8 cellular contexts compared by ENCODE assay signal in the genomic region with DNA sequence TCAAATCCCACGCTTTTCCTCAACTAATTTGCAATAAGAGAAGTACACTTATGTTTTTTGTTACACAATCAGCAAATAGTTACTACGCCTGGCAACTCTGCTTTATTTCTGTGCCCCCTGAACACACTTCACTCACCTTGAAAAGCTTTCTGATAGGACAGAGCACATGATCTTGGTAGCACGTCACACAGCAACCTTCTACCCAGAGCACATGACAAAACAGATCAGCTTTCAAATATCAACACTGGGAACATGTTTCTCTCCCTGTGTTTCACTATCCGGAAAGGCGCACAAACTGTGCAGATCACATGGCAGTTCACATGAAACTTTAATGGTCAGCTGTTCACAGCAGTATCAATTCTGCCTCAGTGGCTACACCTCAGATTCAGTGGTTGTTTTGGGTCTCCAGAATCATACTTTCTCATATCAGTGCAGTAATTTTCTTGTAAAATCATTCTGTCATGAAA. TPM values are rescaled to one million over a fixed set of nuclear protein-coding genes. Genes with fewer than 3 reads are reported as not detected.
DNase-seq lines count a peak whose midpoint lies in the region; ATAC-seq and TF ChIP-seq lines count a peak whose summit lies in the region.

No MANE protein-coding gene starts in this region.

- H3K36me3 ChIP-seq in liver (ENCODE audit: control insufficient read depth in 4 of 4, insufficient read depth in 3 of 4, low read depth in 1 of 4, low read length in 3 of 4) (no peaks in the 10 kb centered on the region), aorta (ENCODE audit: control insufficient read depth in 1 of 2, insufficient read depth in 2 of 2, low read length in 1 of 2) (no peaks in the 10 kb centered on the region)

- peaks cover 6 to 52% (median 26%) of the 10 kb centered on the region in 4 donors for H3K4me1 ChIP-seq in liver (ENCODE audit: control insufficient read depth in 4 of 4, insufficient read depth in 4 of 4, low read length in 3 of 4)
- H3K4me1 ChIP-seq in aorta (ENCODE audit: control insufficient read depth in 1 of 2, insufficient read depth in 2 of 2, low read length in 2 of 2) = peaks cover 3 to 4% of the 10 kb centered on the region in 2 donors

- in situ Hi-C loops in astrocyte of the spinal cord (cut with HindIII; ENCODE audit: low sequenced_read_pairs) = no loop called here

- H3K4me3 ChIP-seq in astrocyte of the spinal cord (ENCODE audit: low read depth, low read length) (no peak overlapping the region), liver (ENCODE audit: low read depth in 1 of 3, low read length in 3 of 3) (peak overlapping the region; percentile 70 to 82 (median 74)), aorta (ENCODE audit: low read length in 2 of 2) (peak overlapping the region; percentile 41 to 46)

- no peaks in the 10 kb centered on the region for H3K9me3 ChIP-seq in liver (ENCODE audit: control insufficient read depth in 4 of 4, low read length in 3 of 4)
- H3K9me3 ChIP-seq in aorta (ENCODE audit: control insufficient read depth, low read length) = no peaks in the 10 kb centered on the region

- H3K27me3 ChIP-seq in liver (ENCODE audit: control insufficient read depth in 4 of 4, insufficient read depth in 4 of 4, low read length in 3 of 4) (no peaks in the 10 kb centered on the region), aorta (ENCODE audit: control insufficient read depth in 1 of 2, insufficient read depth in 2 of 2, low read length in 1 of 2) (no peaks in the 10 kb centered on the region)

- WGBS in liver = 25% methylated on average over 5 of the region's 5 CpGs
- 63 to 85% methylated on average over 5 of the region's 5 CpGs for WGBS in aorta, 2 donors

- peak overlapping the region; percentile 96 to 98 for H3K27ac ChIP-seq in liver (ENCODE audit: low read depth in 1 of 2, low read length in 2 of 2)
- no peak overlapping the region for H3K27ac ChIP-seq in aorta (ENCODE audit: low read depth in 1 of 2, low read length in 2 of 2)

- DNase-seq in AG08396 (ENCODE audit: low spot score) = peak; percentile 55
- peak; percentile 20 for DNase-seq in HuH-7.5 (ENCODE audit: low spot score)
- DNase-seq in astrocyte of the spinal cord (ENCODE audit: low read depth, low spot score) = peak; percentile 44
- no peak for DNase-seq in aorta
- no peak for DNase-seq in GDM1 (lab: John Stamatoyannopoulos, UW)
- DNase-seq in 8988T = no peak

- intact Hi-C loops in aorta (cut with DNase I) = no loop called here

- ATAC-seq in aorta (ENCODE audit: low FRiP score) (no peak), HG03432 (IDR thresholded peaks at IDR 0.05; ENCODE audit: unreplicated experiment) (no peak)

- no peak for TF ChIP-seq RAD21 in liver (IDR thresholded peaks at IDR 0.05)

- H3K9ac ChIP-seq in liver (ENCODE audit: low read depth in 1 of 2, low read length in 2 of 2) = peak overlapping the region; percentile 88 to 92

- TF ChIP-seq CTCF in astrocyte of the spinal cord (IDR thresholded peaks at IDR 0.05; ENCODE audit: low read depth, low read length) = no peak
- TF ChIP-seq CTCF in liver (IDR thresholded peaks at IDR 0.05; ENCODE audit: low read depth, low read length, missing input control) = no peak

TF ChIP-seq in liver, 16 proteins besides CTCF, POLR2A, EP300 and RAD21:
- TF ChIP-seq NR2F2 (IDR thresholded peaks at IDR 0.05) = no peak
- no peak for TF ChIP-seq EGR1 (IDR thresholded peaks at IDR 0.05; ENCODE audit: low read depth in 2 of 2)
- TF ChIP-seq, protein P1, sequence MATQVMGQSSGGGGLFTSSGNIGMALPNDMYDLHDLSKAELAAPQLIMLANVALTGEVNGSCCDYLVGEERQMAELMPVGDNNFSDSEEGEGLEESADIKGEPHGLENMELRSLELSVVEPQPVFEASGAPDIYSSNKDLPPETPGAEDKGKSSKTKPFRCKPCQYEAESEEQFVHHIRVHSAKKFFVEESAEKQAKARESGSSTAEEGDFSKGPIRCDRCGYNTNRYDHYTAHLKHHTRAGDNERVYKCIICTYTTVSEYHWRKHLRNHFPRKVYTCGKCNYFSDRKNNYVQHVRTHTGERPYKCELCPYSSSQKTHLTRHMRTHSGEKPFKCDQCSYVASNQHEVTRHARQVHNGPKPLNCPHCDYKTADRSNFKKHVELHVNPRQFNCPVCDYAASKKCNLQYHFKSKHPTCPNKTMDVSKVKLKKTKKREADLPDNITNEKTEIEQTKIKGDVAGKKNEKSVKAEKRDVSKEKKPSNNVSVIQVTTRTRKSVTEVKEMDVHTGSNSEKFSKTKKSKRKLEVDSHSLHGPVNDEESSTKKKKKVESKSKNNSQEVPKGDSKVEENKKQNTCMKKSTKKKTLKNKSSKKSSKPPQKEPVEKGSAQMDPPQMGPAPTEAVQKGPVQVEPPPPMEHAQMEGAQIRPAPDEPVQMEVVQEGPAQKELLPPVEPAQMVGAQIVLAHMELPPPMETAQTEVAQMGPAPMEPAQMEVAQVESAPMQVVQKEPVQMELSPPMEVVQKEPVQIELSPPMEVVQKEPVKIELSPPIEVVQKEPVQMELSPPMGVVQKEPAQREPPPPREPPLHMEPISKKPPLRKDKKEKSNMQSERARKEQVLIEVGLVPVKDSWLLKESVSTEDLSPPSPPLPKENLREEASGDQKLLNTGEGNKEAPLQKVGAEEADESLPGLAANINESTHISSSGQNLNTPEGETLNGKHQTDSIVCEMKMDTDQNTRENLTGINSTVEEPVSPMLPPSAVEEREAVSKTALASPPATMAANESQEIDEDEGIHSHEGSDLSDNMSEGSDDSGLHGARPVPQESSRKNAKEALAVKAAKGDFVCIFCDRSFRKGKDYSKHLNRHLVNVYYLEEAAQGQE (IDR thresholded peaks at IDR 0.05) = peak; percentile 80
- peak in 1 of 2 donors; percentile 54 for TF ChIP-seq GABPA (IDR thresholded peaks at IDR 0.05 in 1 of 2, conservative IDR thresholded peaks at IDR 0.05 in 1 of 2)
- peak; percentile 59 for TF ChIP-seq FOXA2 (IDR thresholded peaks at IDR 0.05)
- no peak for TF ChIP-seq JUND (IDR thresholded peaks at IDR 0.05)
- TF ChIP-seq FOXA1 (IDR thresholded peaks at IDR 0.05) = peak; percentile 61
- TF ChIP-seq HNF4A (conservative IDR thresholded peaks at IDR 0.05) = peak; percentile 0 to 50
- TF ChIP-seq TAF1 (conservative IDR thresholded peaks at IDR 0.05) = no peak
- no peak for TF ChIP-seq ZBTB33 (IDR thresholded peaks at IDR 0.05)
- TF ChIP-seq SP1 (IDR thresholded peaks at IDR 0.05) = peak; percentile 40
- no peak for TF ChIP-seq HNF4G (IDR thresholded peaks at IDR 0.05)
- peak; percentile 63 for TF ChIP-seq YY1 (IDR thresholded peaks at IDR 0.05)
- TF ChIP-seq RXRA (IDR thresholded peaks at IDR 0.05) = peak; percentile 41 to 70
- no peak for TF ChIP-seq ATF3 (IDR thresholded peaks at IDR 0.05)
- TF ChIP-seq MAX (IDR thresholded peaks at IDR 0.05) = peak; percentile 85

RNA-seq across cellular contexts. Expression of gene SLC19A2, which starts 2.2 kb away (rescaled TPM):
- total RNA-seq in liver (10 to 100 TPM; 14.3 to 18.7 TPM), aorta (10 to 100 TPM in 1 of 2 donors, 1 to 10 TPM in 1; 8.7 to 26.9 TPM)
- polyA plus RNA-seq in liver (1 to 10 TPM; 4.8 to 5.3 TPM), aorta (1 to 10 TPM; 3.5 to 8.1 TPM)

RNA-seq across cellular contexts. Expression of gene CCDC181, which starts 56.3 kb away (rescaled TPM):
- under 1 TPM in 1 of 2 donors, not detected in 1; 0.08 TPM for total RNA-seq in liver
- polyA plus RNA-seq in liver = under 1 TPM in 1 of 2 donors, not detected in 1; 0.02 TPM
- total RNA-seq in aorta = under 1 TPM; 0.48 to 0.97 TPM
- 1 to 10 TPM; 1.6 to 3.9 TPM for polyA plus RNA-seq in aorta

Comparison
In these comparisons a context has a peak if more than half of its experiments do, and no peak if none do; other contexts are left out.
1. DNase-seq: peak in AG08396 (single experiment), HuH-7.5 (single experiment) and astrocyte of the spinal cord (single experiment); none in aorta (0 of 2), GDM1 (single experiment) and 8988T (single experiment).
2. H3K27ac ChIP-seq: peak in liver (2 of 2); none in aorta (0 of 2).